ENCODE assay signal across 16 cellular contexts in genomic region chr11:94539420-94539819, GRCh38. TPM values are rescaled to one million over a fixed set of nuclear protein-coding genes. Genes with fewer than 3 reads are reported as not detected.
DNase-seq lines count a peak whose midpoint lies in the region; ATAC-seq, FAIRE-seq and TF ChIP-seq lines count a peak whose summit lies in the region.
"Had no signal": no experiment of that assay in that cellular context is flagged by ENCODE, and none has a peak within 500 bp of the region (broad histone marks: within the 10 kb centered on the region; RNA-seq: fewer than 3 reads in every experiment).

No MANE protein-coding gene starts in this region.

- intact Hi-C loops in mucosa of descending colon (cut with DNase I, micrococcal nuclease): no loop called here
- intact Hi-C loops in left ventricle myocardium superior (cut with micrococcal nuclease): no loop called here

- no peaks in the 10 kb centered on the region for H3K36me3 ChIP-seq in bronchial epithelial cell (ENCODE audit: control insufficient read depth, insufficient read depth, low read length)
- no peaks in the 10 kb centered on the region for H3K36me3 ChIP-seq in mucosa of descending colon (ENCODE audit: low read depth)

- ATAC-seq in mucosa of descending colon (peak; percentile 51), left ventricle myocardium superior (no peak)
- ATAC-seq: Right ventricle myocardium inferior, SK-N-SH treated with all-trans-retinoic acid at 6 μM for 48 hours had no signal

- H3K27me3 ChIP-seq in bronchial epithelial cell (ENCODE audit: control insufficient read depth, insufficient read depth, low read length): no peaks in the 10 kb centered on the region

- H3K4me1 ChIP-seq in mucosa of descending colon (ENCODE audit: low read depth): peaks cover 43% of the 10 kb centered on the region

- H3K4me3 ChIP-seq in Jurkat, Clone E6-1 (ENCODE audit: low read length): no peak overlapping the region
- H3K4me3 ChIP-seq in bronchial epithelial cell (ENCODE audit: low read depth, low read length) (no peak overlapping the region), mucosa of descending colon (no peak overlapping the region)
- H3K4me3 ChIP-seq: GM23248 had no signal

- TF ChIP-seq CTCF in bronchial epithelial cell (IDR thresholded peaks at IDR 0.05; ENCODE audit: insufficient read depth, low read length, severe bottlenecking) (no peak), mucosa of descending colon (IDR thresholded peaks at IDR 0.05) (no peak)

- peak; percentile 14 for DNase-seq in COLO668 (lab: John Stamatoyannopoulos, UW; ENCODE audit: unreplicated experiment)
- DNase-seq in Jurkat, Clone E6-1 (ENCODE audit: low read depth, low spot score): peak; percentile 4
- DNase-seq in bronchial epithelial cell (ENCODE audit: low read depth): peak; percentile 35
- DNase-seq in mucosa of descending colon: peak in 2 of 3 donors; percentile 31 to 76
- DNase-seq in NCI-H2171 (lab: John Stamatoyannopoulos, UW): no peak
- no peak for DNase-seq in HPDE6-E6E7 (ENCODE audit: extremely low spot score)
- DNase-seq in left ventricle myocardium superior: no peak
- DNase-seq in activated naive CD4-positive, alpha-beta T cell treated with Interleukin-2 at 50 U/mL for 16 hours: no peak
- DNase-seq: DND-41, GM23248, NCI-H1105 treated with DMSO at 0.1 percent for 48 hours, NCI-H2227 treated with DMSO at 0.1 percent for 48 hours, NCI-H524 treated with DMSO at 0.1 percent for 48 hours had no signal

- no peaks in the 10 kb centered on the region for H3K9me3 ChIP-seq in mucosa of descending colon

- FAIRE-seq in bronchial epithelial cell (lab: Jason Lieb, UNC): no peak
- FAIRE-seq: A204.1 had no signal

RNA-seq across cellular contexts. Expression of gene FUT4, which starts 4.3 kb away (rescaled TPM):
- 6.6 TPM for polyA plus RNA-seq in Jurkat, Clone E6-1 (2012; ENCODE audit: insufficient read depth, insufficient read length)
- total RNA-seq in bronchial epithelial cell: 1.0 and 1.8 TPM in 2 replicates
- 10 to 100 TPM; 13.9 to 23.5 (median 21.9) TPM for total RNA-seq in mucosa of descending colon
- 1.4 TPM for total RNA-seq in left ventricle myocardium superior

RNA-seq across cellular contexts. Expression of gene C11orf97, which starts 27.2 kb away (rescaled TPM):
- polyA plus RNA-seq in Jurkat, Clone E6-1 (2012; ENCODE audit: insufficient read depth, insufficient read length): not detected
- total RNA-seq in bronchial epithelial cell (not detected in 2 replicates), mucosa of descending colon (not detected), left ventricle myocardium superior (not detected)
- total RNA-seq: GM23248, Right ventricle myocardium inferior had no signal
- polyA plus RNA-seq: GM23248 had no signal

RNA-seq across cellular contexts. Expression of gene PIWIL4, which starts 27.7 kb away (rescaled TPM):
- polyA plus RNA-seq in Jurkat, Clone E6-1 (2012; ENCODE audit: insufficient read depth, insufficient read length): 0.31 TPM
- total RNA-seq in bronchial epithelial cell: 0.38 and 0.79 TPM in 2 replicates
- total RNA-seq in mucosa of descending colon: 10 to 100 TPM in 1 of 3 donors, 1 to 10 TPM in 2; 5.0 to 11.5 (median 5.9) TPM
- 0.92 TPM for total RNA-seq in left ventricle myocardium superior

RNA-seq across cellular contexts. Expression of gene ANKRD49, which starts 45.6 kb away (rescaled TPM):
- 24.8 TPM for polyA plus RNA-seq in Jurkat, Clone E6-1 (2012; ENCODE audit: insufficient read depth, insufficient read length)
- total RNA-seq in bronchial epithelial cell (17.1 and 20.5 TPM in 2 replicates), mucosa of descending colon (10 to 100 TPM; 15.1 to 17.9 (median 16.3) TPM), left ventricle myocardium superior (6.0 TPM)

RNA-seq across cellular contexts. Expression of gene MRE11, which starts 45.8 kb away (rescaled TPM):
- 34.2 TPM for polyA plus RNA-seq in Jurkat, Clone E6-1 (2012; ENCODE audit: insufficient read depth, insufficient read length)
- total RNA-seq in bronchial epithelial cell: 4.9 and 9.7 TPM in 2 replicates
- total RNA-seq in mucosa of descending colon: 10 to 100 TPM; 15.3 to 18.0 (median 16.9) TPM
- total RNA-seq in left ventricle myocardium superior: 7.4 TPM

Comparison
In these comparisons a context has a peak if more than half of its experiments do, and no peak if none do; other contexts are left out.
1. DNase-seq: peak in COLO668 (single experiment), Jurkat, Clone E6-1 (single experiment), bronchial epithelial cell (single experiment) and mucosa of descending colon (2 of 3); none in NCI-H2171 (single experiment), HPDE6-E6E7 (single experiment), left ventricle myocardium superior (single experiment) and activated naive CD4-positive, alpha-beta T cell treated with Interleukin-2 at 50 U/mL for 16 hours (single experiment).